Comparison of ENCODE assay signal across 25 cellular contexts in genomic region chr11:12057299-12057980, GRCh38.
"Had no signal": no experiment of that assay in that cellular context is flagged by ENCODE, and none has a peak within 500 bp of the region (broad histone marks: within the 10 kb centered on the region; RNA-seq: fewer than 3 reads in every experiment).

No MANE protein-coding gene starts in this region.

- H3K4me1 Mint-ChIP-seq: memory B cell; nephron; neural progenitor cell; stimulated activated memory B cell treated with anti-CD40 and anti-IgM and Interleukin-4, amounts not matched to agents 10 μg/mL and 1 μg/mL and 100 μg/mL, for 72 hours had no signal

- H3K4me3 ChIP-seq: gastrocnemius medialis, heart left ventricle, hepatocyte, lung, neural progenitor cell, prostate gland, sigmoid colon, testis, tibial artery, upper lobe of right lung, uterus had no signal

- H3K9me3 ChIP-seq: gastrocnemius medialis, prostate gland, sigmoid colon, testis, tibial artery, upper lobe of right lung, uterus had no signal

- H3K27me3 ChIP-seq: gastrocnemius medialis, heart left ventricle, hepatocyte, neural progenitor cell, sigmoid colon, testis, tibial artery, upper lobe of right lung, uterus had no signal

- DNase-seq: cerebellar nuclear complex; cortex of kidney; effector CD4-positive, alpha-beta T cell; heart left ventricle; kidney glomerular epithelial cell; left colon; midbrain; naive thymus-derived CD4-positive, alpha-beta T cell; right cardiac atrium; sigmoid colon; stimulated activated CD4-positive, alpha-beta T cell treated with anti-CD3 and anti-CD28 coated beads, Interleukin-2, amount 100 ng/mL, for 24 hours; stimulated activated CD4-positive, alpha-beta T cell treated with anti-CD3 and anti-CD28 coated beads, Interleukin-4, amount 100 ng/mL, for 24 hours; stimulated activated naive CD8-positive, alpha-beta T cell treated with anti-CD3 and anti-CD28 coated beads, Interleukin-15, Interleukin-2, amounts not matched to agents 100 U/mL and 50 U/mL, for 24 hours; testis; tibial artery; upper lobe of right lung; uterus had no signal

- H3K27me3 Mint-ChIP-seq: naive thymus-derived CD4-positive, alpha-beta T cell had no signal

- H3K36me3 Mint-ChIP-seq: memory B cell; neural progenitor cell; stimulated activated memory B cell treated with anti-CD40 and anti-IgM and Interleukin-4, amounts not matched to agents 10 μg/mL and 1 μg/mL and 100 μg/mL, for 72 hours had no signal

- H3K4me3 Mint-ChIP-seq: memory B cell; naive thymus-derived CD4-positive, alpha-beta T cell; nephron; neural progenitor cell; stimulated activated memory B cell treated with anti-CD40 and anti-IgM and Interleukin-4, amounts not matched to agents 10 μg/mL and 1 μg/mL and 100 μg/mL, for 72 hours had no signal

- ATAC-seq: gastrocnemius medialis; heart left ventricle; left colon; naive thymus-derived CD4-positive, alpha-beta T cell; right cardiac atrium; stimulated activated memory B cell treated with anti-CD40 and anti-IgM and Interleukin-4, amounts not matched to agents 10 μg/mL and 1 μg/mL and 100 μg/mL, for 72 hours; stimulated activated naive CD8-positive, alpha-beta T cell treated with anti-CD3 and anti-CD28 coated beads, Interleukin-15, Interleukin-2, amounts not matched to agents 100 U/mL and 50 U/mL, for 24 hours; upper lobe of right lung had no signal

- H3K36me3 ChIP-seq: gastrocnemius medialis, heart left ventricle, neural progenitor cell, prostate gland, sigmoid colon, tibial artery, upper lobe of right lung, uterus had no signal

- H3K27ac Mint-ChIP-seq: memory B cell; nephron; neural progenitor cell; stimulated activated memory B cell treated with anti-CD40 and anti-IgM and Interleukin-4, amounts not matched to agents 10 μg/mL and 1 μg/mL and 100 μg/mL, for 72 hours had no signal

- H3K4me1 ChIP-seq: neural progenitor cell, prostate gland, testis, upper lobe of right lung, uterus had no signal

- H3K27ac ChIP-seq: gastrocnemius medialis, heart left ventricle, hepatocyte, neural progenitor cell, prostate gland, sigmoid colon, testis, tibial artery, upper lobe of right lung, uterus had no signal
